ENCODE assay signal across 9 cellular contexts in the genomic region with DNA sequence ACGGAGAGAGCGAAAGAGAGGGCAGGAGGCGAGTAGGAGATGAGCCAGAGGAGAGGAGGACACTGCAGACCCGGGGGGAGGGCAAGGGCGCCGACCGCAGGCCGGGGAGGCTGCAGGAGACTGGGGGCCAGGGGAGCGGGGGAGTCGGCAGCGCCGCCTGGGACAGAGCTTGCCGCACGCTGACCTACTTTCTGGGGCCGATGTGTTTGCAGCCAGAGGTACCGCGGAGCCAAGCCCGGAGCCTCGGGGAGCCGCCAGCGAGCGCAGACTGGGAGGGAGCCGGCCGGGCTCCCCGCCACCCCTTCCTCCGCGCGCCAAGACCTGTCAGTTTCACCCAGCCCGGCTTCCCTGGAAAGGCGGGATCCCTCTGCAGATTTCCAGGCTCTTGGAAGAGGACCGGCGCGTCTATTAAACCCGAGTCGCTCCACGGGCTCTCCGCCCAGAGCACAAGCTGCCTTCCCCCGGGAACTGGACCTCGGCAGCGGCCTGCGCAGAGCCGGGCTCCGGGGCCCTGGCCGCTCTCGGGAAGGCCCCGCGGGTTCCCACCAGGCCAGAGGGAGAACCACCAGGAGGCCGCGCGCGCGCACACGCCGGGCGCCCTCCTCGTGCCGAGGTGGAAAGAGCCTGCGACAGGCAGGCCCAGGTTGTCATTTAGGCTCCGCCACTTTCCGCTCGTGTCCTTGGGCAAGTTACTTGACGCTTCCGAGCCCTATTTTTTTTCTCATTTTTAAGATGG.
DNase-seq lines count a peak whose midpoint lies in the region; ATAC-seq and TF ChIP-seq lines count a peak whose summit lies in the region.
"Had no signal": no experiment of that assay in that cellular context is flagged by ENCODE, and none has a peak within 500 bp of the region (broad histone marks: within the 10 kb centered on the region; RNA-seq: fewer than 3 reads in every experiment).

No MANE protein-coding gene starts in this region.

- peak; percentile 85 for ATAC-seq in sciatic nerve
- no peak for ATAC-seq in HG03175 (IDR thresholded peaks at IDR 0.05; ENCODE audit: unreplicated experiment)

- peak; percentile 3 for TF ChIP-seq CTCF in cardiac fibroblast (IDR thresholded peaks at IDR 0.05; ENCODE audit: low read depth, low read length)

- intact Hi-C loops in sciatic nerve (cut with DNase I) = no loop called here

- DNase-seq in DMS 273 (lab: John Stamatoyannopoulos, UW; ENCODE audit: unreplicated experiment) = peak; percentile 84
- no peak for DNase-seq in DMS 273 treated with DMSO at 0.1 percent for 48 hours (lab: John Stamatoyannopoulos, UW)
- peak; percentile 29 for DNase-seq in NCI-H2227 treated with DMSO at 0.1 percent for 48 hours (lab: John Stamatoyannopoulos, UW)
- DNase-seq in cardiac fibroblast (ENCODE audit: low read depth in 2 of 2) = peak; percentile 77
- peak; percentile 71 for DNase-seq in sciatic nerve (ENCODE audit: low spot score)
- no peak for DNase-seq in DMS153 (lab: John Stamatoyannopoulos, UW)

- peaks cover 41% of the 10 kb centered on the region for H3K27me3 ChIP-seq in iPS-20b (ENCODE audit: insufficient read depth, low read length)

- no peaks in the 10 kb centered on the region for H3K9me3 ChIP-seq in iPS-20b (ENCODE audit: insufficient read depth, low read depth, low read length)

- H3K9ac ChIP-seq in iPS-20b (ENCODE audit: low read depth, low read length) = no peak overlapping the region

- H3K4me1 ChIP-seq in iPS-20b (ENCODE audit: insufficient read depth, low read length) = no peaks in the 10 kb centered on the region; the same call in 1 of the 2 replicates

- no peak overlapping the region for H3K27ac ChIP-seq in iPS-20b (ENCODE audit: low read length)
- H3K27ac ChIP-seq: 22Rv1 had no signal

- peak overlapping the region; percentile 42 to 52 for H3K4me3 ChIP-seq in cardiac fibroblast (replicated peaks in 1 of 2; ENCODE audit: low read depth in 2 of 2, low read length in 2 of 2)
- peak overlapping the region; percentile 65 for H3K4me3 ChIP-seq in iPS-20b (ENCODE audit: low read length)

- no peaks in the 10 kb centered on the region for H3K36me3 ChIP-seq in iPS-20b (ENCODE audit: insufficient read depth, low read depth, low read length)

Comparison
In these comparisons a context has a peak if more than half of its experiments do, and no peak if none do; other contexts are left out.
1. DNase-seq: peak in DMS 273 (single experiment), NCI-H2227 treated with DMSO at 0.1 percent for 48 hours (single experiment), cardiac fibroblast (2 of 2) and sciatic nerve (single experiment); none in DMS 273 treated with DMSO at 0.1 percent for 48 hours (single experiment) and DMS153 (single experiment).